Comparison of ENCODE assay signal across 1 cellular context in the genomic region with DNA sequence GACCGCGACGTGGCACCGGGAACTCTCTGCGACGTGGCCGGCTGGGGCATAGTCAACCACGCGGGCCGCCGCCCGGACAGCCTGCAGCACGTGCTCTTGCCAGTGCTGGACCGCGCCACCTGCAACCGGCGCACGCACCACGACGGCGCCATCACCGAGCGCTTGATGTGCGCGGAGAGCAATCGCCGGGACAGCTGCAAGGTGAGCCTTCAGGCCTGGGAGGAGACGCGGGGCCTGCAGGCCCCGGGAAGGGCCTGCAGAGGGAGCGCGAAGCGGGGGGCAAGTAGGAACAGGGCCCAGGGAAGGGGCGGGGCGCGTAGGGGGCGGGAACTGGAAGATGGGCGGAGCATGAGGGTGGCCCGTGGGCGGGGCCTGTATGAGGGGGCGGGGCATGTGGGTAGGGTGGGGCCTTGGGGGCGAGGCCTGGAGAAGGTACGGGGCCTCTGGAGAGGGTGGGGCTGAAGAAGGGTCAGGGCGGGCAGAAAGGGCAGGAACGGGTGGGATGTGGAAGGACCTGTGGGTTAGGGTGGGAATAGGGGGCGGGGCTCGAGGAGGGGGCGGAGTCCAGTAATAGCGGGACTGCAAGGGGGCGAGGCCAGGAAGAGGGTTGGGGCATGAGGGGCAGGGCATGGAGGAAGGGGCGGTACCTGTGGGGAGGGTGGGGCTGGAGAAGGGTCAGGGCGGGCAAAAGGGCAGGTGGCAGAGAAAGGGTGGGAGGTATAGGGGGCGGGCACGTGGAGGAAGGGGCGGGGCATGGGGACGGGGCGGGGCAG.
TF ChIP-seq lines count a peak whose summit lies in the region.

No MANE protein-coding gene starts in this region.

TF ChIP-seq in K562, 482 proteins besides CTCF, POLR2A, EP300 and RAD21 (continued from another document and continues in another):
- TF ChIP-seq, protein P1, sequence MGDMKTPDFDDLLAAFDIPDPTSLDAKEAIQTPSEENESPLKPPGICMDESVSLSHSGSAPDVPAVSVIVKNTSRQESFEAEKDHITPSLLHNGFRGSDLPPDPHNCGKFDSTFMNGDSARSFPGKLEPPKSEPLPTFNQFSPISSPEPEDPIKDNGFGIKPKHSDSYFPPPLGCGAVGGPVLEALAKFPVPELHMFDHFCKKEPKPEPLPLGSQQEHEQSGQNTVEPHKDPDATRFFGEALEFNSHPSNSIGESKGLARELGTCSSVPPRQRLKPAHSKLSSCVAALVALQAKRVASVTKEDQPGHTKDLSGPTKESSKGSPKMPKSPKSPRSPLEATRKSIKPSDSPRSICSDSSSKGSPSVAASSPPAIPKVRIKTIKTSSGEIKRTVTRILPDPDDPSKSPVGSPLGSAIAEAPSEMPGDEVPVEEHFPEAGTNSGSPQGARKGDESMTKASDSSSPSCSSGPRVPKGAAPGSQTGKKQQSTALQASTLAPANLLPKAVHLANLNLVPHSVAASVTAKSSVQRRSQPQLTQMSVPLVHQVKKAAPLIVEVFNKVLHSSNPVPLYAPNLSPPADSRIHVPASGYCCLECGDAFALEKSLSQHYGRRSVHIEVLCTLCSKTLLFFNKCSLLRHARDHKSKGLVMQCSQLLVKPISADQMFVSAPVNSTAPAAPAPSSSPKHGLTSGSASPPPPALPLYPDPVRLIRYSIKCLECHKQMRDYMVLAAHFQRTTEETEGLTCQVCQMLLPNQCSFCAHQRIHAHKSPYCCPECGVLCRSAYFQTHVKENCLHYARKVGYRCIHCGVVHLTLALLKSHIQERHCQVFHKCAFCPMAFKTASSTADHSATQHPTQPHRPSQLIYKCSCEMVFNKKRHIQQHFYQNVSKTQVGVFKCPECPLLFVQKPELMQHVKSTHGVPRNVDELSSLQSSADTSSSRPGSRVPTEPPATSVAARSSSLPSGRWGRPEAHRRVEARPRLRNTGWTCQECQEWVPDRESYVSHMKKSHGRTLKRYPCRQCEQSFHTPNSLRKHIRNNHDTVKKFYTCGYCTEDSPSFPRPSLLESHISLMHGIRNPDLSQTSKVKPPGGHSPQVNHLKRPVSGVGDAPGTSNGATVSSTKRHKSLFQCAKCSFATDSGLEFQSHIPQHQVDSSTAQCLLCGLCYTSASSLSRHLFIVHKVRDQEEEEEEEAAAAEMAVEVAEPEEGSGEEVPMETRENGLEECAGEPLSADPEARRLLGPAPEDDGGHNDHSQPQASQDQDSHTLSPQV (IDR thresholded peaks at IDR 0.05) = peak; percentile 88
- TF ChIP-seq U2AF1 (optimal IDR thresholded peaks at IDR 0.05; ENCODE audit: low read depth, low read length) = peak; percentile 56
- TF ChIP-seq, protein P2, sequence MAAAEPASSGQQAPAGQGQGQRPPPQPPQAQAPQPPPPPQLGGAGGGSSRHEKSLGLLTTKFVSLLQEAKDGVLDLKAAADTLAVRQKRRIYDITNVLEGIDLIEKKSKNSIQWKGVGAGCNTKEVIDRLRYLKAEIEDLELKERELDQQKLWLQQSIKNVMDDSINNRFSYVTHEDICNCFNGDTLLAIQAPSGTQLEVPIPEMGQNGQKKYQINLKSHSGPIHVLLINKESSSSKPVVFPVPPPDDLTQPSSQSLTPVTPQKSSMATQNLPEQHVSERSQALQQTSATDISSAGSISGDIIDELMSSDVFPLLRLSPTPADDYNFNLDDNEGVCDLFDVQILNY (CRISPR knock-in tag; IDR thresholded peaks at IDR 0.05) = 0 out of 2 replicates have a peak, but pooled peaks have one; percentile 50
- 0 out of 2 replicates have a peak, but pooled peaks have one; percentile 12 for TF ChIP-seq TEAD4 (IDR thresholded peaks at IDR 0.05; ENCODE audit: low read length)
- no peak for TF ChIP-seq TEAD4 (CRISPR knock-in tag; IDR thresholded peaks at IDR 0.05; ENCODE audit: borderline replicate concordance)
- TF ChIP-seq GABPB1 (CRISPR knock-in tag; IDR thresholded peaks at IDR 0.05) = peak; percentile 71
- TF ChIP-seq ATF7 (IDR thresholded peaks at IDR 0.05) = peak; percentile 42
- TF ChIP-seq MED1 (CRISPR knock-in tag; IDR thresholded peaks at IDR 0.05; ENCODE audit: borderline replicate concordance) = no peak
- no peak for TF ChIP-seq ZNF780A (CRISPR knock-in tag; IDR thresholded peaks at IDR 0.05)
- TF ChIP-seq, protein P3, sequence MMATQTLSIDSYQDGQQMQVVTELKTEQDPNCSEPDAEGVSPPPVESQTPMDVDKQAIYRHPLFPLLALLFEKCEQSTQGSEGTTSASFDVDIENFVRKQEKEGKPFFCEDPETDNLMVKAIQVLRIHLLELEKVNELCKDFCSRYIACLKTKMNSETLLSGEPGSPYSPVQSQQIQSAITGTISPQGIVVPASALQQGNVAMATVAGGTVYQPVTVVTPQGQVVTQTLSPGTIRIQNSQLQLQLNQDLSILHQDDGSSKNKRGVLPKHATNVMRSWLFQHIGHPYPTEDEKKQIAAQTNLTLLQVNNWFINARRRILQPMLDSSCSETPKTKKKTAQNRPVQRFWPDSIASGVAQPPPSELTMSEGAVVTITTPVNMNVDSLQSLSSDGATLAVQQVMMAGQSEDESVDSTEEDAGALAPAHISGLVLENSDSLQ (IDR thresholded peaks at IDR 0.05) = peak; percentile 32
- peak in 1 of 2 experiments; percentile 70; a peak in 2 of 4 replicates for TF ChIP-seq TRIM24 (IDR thresholded peaks at IDR 0.05)
- 0 out of 2 replicates have a peak, but pooled peaks have one; percentile 63 for TF ChIP-seq HLTF (IDR thresholded peaks at IDR 0.05)
- TF ChIP-seq, protein P4, sequence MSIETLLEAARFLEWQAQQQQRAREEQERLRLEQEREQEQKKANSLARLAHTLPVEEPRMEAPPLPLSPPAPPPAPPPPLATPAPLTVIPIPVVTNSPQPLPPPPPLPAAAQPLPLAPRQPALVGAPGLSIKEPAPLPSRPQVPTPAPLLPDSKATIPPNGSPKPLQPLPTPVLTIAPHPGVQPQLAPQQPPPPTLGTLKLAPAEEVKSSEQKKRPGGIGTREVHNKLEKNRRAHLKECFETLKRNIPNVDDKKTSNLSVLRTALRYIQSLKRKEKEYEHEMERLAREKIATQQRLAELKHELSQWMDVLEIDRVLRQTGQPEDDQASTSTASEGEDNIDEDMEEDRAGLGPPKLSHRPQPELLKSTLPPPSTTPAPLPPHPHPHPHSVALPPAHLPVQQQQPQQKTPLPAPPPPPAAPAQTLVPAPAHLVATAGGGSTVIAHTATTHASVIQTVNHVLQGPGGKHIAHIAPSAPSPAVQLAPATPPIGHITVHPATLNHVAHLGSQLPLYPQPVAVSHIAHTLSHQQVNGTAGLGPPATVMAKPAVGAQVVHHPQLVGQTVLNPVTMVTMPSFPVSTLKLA (conservative IDR thresholded peaks at IDR 0.05) = peak; percentile 86 to 94
- TF ChIP-seq, protein P5, sequence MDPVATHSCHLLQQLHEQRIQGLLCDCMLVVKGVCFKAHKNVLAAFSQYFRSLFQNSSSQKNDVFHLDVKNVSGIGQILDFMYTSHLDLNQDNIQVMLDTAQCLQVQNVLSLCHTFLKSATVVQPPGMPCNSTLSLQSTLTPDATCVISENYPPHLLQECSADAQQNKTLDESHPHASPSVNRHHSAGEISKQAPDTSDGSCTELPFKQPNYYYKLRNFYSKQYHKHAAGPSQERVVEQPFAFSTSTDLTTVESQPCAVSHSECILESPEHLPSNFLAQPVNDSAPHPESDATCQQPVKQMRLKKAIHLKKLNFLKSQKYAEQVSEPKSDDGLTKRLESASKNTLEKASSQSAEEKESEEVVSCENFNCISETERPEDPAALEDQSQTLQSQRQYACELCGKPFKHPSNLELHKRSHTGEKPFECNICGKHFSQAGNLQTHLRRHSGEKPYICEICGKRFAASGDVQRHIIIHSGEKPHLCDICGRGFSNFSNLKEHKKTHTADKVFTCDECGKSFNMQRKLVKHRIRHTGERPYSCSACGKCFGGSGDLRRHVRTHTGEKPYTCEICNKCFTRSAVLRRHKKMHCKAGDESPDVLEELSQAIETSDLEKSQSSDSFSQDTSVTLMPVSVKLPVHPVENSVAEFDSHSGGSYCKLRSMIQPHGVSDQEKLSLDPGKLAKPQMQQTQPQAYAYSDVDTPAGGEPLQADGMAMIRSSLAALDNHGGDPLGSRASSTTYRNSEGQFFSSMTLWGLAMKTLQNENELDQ (CRISPR knock-in tag; IDR thresholded peaks at IDR 0.05; ENCODE audit: borderline replicate concordance) = no peak
- peak; percentile 88 for TF ChIP-seq FIP1L1 (IDR thresholded peaks at IDR 0.05; ENCODE audit: low read depth, low read length, poor library complexity, severe bottlenecking)
- TF ChIP-seq, protein P6, sequence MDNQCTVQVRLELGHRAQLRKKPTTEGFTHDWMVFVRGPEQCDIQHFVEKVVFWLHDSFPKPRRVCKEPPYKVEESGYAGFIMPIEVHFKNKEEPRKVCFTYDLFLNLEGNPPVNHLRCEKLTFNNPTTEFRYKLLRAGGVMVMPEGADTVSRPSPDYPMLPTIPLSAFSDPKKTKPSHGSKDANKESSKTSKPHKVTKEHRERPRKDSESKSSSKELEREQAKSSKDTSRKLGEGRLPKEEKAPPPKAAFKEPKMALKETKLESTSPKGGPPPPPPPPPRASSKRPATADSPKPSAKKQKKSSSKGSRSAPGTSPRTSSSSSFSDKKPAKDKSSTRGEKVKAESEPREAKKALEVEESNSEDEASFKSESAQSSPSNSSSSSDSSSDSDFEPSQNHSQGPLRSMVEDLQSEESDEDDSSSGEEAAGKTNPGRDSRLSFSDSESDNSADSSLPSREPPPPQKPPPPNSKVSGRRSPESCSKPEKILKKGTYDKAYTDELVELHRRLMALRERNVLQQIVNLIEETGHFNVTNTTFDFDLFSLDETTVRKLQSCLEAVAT (IDR thresholded peaks at IDR 0.05) = 0 out of 4 replicates have a peak, but pooled peaks of 1 of the 2 experiments have one; percentile 20
- TF ChIP-seq, protein P7, sequence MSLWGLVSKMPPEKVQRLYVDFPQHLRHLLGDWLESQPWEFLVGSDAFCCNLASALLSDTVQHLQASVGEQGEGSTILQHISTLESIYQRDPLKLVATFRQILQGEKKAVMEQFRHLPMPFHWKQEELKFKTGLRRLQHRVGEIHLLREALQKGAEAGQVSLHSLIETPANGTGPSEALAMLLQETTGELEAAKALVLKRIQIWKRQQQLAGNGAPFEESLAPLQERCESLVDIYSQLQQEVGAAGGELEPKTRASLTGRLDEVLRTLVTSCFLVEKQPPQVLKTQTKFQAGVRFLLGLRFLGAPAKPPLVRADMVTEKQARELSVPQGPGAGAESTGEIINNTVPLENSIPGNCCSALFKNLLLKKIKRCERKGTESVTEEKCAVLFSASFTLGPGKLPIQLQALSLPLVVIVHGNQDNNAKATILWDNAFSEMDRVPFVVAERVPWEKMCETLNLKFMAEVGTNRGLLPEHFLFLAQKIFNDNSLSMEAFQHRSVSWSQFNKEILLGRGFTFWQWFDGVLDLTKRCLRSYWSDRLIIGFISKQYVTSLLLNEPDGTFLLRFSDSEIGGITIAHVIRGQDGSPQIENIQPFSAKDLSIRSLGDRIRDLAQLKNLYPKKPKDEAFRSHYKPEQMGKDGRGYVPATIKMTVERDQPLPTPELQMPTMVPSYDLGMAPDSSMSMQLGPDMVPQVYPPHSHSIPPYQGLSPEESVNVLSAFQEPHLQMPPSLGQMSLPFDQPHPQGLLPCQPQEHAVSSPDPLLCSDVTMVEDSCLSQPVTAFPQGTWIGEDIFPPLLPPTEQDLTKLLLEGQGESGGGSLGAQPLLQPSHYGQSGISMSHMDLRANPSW (CRISPR knock-in tag; IDR thresholded peaks at IDR 0.05) = peak; percentile 55; the same call in 1 of the 2 replicates
- no peak for TF ChIP-seq NCOA2 (IDR thresholded peaks at IDR 0.05; ENCODE audit: partially characterized antibody in 2 of 2)
- TF ChIP-seq, protein P8, sequence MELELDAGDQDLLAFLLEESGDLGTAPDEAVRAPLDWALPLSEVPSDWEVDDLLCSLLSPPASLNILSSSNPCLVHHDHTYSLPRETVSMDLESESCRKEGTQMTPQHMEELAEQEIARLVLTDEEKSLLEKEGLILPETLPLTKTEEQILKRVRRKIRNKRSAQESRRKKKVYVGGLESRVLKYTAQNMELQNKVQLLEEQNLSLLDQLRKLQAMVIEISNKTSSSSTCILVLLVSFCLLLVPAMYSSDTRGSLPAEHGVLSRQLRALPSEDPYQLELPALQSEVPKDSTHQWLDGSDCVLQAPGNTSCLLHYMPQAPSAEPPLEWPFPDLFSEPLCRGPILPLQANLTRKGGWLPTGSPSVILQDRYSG (tag; conservative IDR thresholded peaks at IDR 0.05; ENCODE audit: low read depth) = peak; percentile 50; the same call in 1 of the 2 replicates
- TF ChIP-seq, protein P9, sequence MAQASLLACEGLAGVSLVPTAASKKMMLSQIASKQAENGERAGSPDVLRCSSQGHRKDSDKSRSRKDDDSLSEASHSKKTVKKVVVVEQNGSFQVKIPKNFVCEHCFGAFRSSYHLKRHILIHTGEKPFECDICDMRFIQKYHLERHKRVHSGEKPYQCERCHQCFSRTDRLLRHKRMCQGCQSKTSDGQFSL (CRISPR knock-in tag; IDR thresholded peaks at IDR 0.05) = peak; percentile 76
- TF ChIP-seq, protein P9 (tag; IDR thresholded peaks at IDR 0.05) = no peak
- TF ChIP-seq TBL1XR1 (IDR thresholded peaks at IDR 0.05; ENCODE audit: low read length in 2 of 2) = 0 out of 4 replicates have a peak, but pooled peaks of 1 of the 2 experiments have one; percentile 25
- TF ChIP-seq HNRNPH1 (optimal IDR thresholded peaks at IDR 0.05; ENCODE audit: low read depth, low read length) = no peak
- TF ChIP-seq POLR2AphosphoS5 (IDR thresholded peaks at IDR 0.05; ENCODE audit: control insufficient read depth, insufficient read depth, low read depth, low read length) = peak; percentile 34; the same call in 1 of the 2 replicates
- TF ChIP-seq XRCC5 (IDR thresholded peaks at IDR 0.05; ENCODE audit: low read depth, low read length) = 0 out of 2 replicates have a peak, but pooled peaks have one; percentile 78
- TF ChIP-seq PCBP1 (IDR thresholded peaks at IDR 0.05; ENCODE audit: low read depth, low read length, poor library complexity, severe bottlenecking) = peak; percentile 66
- peak; percentile 90 for TF ChIP-seq HNRNPL (IDR thresholded peaks at IDR 0.05; ENCODE audit: low read depth, low read length)
- TF ChIP-seq, protein P10, sequence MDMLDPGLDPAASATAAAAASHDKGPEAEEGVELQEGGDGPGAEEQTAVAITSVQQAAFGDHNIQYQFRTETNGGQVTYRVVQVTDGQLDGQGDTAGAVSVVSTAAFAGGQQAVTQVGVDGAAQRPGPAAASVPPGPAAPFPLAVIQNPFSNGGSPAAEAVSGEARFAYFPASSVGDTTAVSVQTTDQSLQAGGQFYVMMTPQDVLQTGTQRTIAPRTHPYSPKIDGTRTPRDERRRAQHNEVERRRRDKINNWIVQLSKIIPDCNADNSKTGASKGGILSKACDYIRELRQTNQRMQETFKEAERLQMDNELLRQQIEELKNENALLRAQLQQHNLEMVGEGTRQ (CRISPR knock-in tag; IDR thresholded peaks at IDR 0.05) = peak; percentile 33; the same call in 1 of the 2 replicates
- TF ChIP-seq ERF (CRISPR knock-in tag; IDR thresholded peaks at IDR 0.05) = peak; percentile 78; the same call in 1 of the 2 replicates
- TF ChIP-seq, protein P11, sequence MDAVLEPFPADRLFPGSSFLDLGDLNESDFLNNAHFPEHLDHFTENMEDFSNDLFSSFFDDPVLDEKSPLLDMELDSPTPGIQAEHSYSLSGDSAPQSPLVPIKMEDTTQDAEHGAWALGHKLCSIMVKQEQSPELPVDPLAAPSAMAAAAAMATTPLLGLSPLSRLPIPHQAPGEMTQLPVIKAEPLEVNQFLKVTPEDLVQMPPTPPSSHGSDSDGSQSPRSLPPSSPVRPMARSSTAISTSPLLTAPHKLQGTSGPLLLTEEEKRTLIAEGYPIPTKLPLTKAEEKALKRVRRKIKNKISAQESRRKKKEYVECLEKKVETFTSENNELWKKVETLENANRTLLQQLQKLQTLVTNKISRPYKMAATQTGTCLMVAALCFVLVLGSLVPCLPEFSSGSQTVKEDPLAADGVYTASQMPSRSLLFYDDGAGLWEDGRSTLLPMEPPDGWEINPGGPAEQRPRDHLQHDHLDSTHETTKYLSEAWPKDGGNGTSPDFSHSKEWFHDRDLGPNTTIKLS (IDR thresholded peaks at IDR 0.05; ENCODE audit: borderline replicate concordance, low read depth) = peak; percentile 69; the same call in 1 of the 2 replicates
- TF ChIP-seq TGIF2 (CRISPR knock-in tag; IDR thresholded peaks at IDR 0.05) = 0 out of 2 replicates have a peak, but pooled peaks have one; percentile 51
- peak; percentile 87; the same call in 1 of the 2 replicates for TF ChIP-seq EP400 (IDR thresholded peaks at IDR 0.05)
